9 cellular contexts compared by ENCODE assay signal in the genomic region with DNA sequence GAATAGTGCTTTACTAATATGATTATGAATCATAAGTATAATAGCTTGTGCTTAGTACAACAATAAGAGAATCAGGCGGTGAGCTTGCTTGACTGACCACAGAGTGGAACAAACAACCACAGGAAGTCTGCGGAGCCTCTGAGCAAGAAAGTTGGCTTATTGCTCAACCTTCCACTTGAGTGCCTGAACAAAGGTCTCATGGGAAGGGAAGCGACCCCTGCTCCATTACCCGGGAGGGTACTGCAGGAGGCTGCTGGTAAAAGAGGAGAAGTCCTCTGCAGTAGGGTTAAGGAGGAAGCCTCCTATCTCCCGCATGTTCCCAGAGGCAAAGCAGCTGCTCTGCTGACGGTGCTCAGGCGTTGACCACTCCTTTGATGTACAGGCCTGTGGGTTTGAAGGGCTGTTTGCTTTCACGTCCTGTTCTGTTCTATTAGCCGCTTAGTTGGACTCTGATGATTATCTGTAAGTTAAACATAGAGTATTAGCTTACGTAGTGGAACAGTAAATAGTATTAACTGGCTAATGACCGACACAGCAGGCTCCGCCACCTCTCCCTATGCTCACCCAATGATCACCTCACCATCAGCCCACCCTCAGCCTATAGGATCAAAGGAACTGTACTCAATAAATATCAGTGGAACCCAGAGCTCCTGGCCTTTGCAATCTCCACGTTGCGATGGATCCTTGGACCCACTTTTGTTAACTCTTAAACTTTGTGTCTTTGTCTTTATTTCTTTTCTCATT. TPM values are rescaled to one million over a fixed set of nuclear protein-coding genes. Genes with fewer than 3 reads are reported as not detected.
A peak's percentile ranks its signal among the peaks of the same experiment; 100 is the strongest.
DNase-seq lines count a peak whose midpoint lies in the region.
"Had no signal": no experiment of that assay in that cellular context is flagged by ENCODE, and none has a peak within 500 bp of the region (broad histone marks: within the 10 kb centered on the region; RNA-seq: fewer than 3 reads in every experiment).

No MANE protein-coding gene starts in this region.

- H3K27ac ChIP-seq in cingulate gyrus (ENCODE audit: low read depth, low read length): peak overlapping the region; percentile 22

- peak; percentile 27 for DNase-seq in stimulated activated CD4-positive, alpha-beta T cell treated with anti-CD3 and anti-CD28 coated beads, Interleukin-1b, Interleukin-23, amount 100 ng/mL, for 48 hours
- DNase-seq in stimulated activated CD4-positive, alpha-beta T cell treated with anti-CD3 and anti-CD28 coated beads, Interleukin-2, amount 100 ng/mL, for 48 hours: no peak
- DNase-seq in NCI-H82 treated with DMSO at 0.1 percent for 48 hours (lab: John Stamatoyannopoulos, UW; ENCODE audit: unreplicated experiment): peak; percentile 94
- DNase-seq in mesenteric fat pad (ENCODE audit: low spot score): peak; percentile 71
- no peak for DNase-seq in activated gamma-delta T cell treated with Interleukin-2 at 50 U/mL for 16 hours
- DNase-seq in NCI-H69 (lab: John Stamatoyannopoulos, UW): no peak
- no peak for DNase-seq in activated CD8-positive, alpha-beta memory T cell treated with anti-CD3 and anti-CD28 coated beads, Interleukin-2, amount 50 U/mL, for 4 hours
- DNase-seq: activated T-cell treated with anti-CD3 and anti-CD28 coated beads, Interleukin-2, amount 50 U/mL, for 4 hours had no signal

RNA-seq across cellular contexts. Expression of a gene that starts 17.5 kb away (rescaled TPM):
- total RNA-seq in mesenteric fat pad: 2.9 TPM

RNA-seq across cellular contexts. Expression of a gene that starts 31.1 kb away (rescaled TPM):
- total RNA-seq in mesenteric fat pad: not detected

RNA-seq across cellular contexts. Expression of a gene that starts 54.0 kb away (rescaled TPM):
- not detected for total RNA-seq in mesenteric fat pad

Comparison
In these comparisons a context has a peak if more than half of its experiments do, and no peak if none do; other contexts are left out.
1. DNase-seq: peak in stimulated activated CD4-positive, alpha-beta T cell treated with anti-CD3 and anti-CD28 coated beads, Interleukin-1b, Interleukin-23, amount 100 ng/mL, for 48 hours (single experiment), NCI-H82 treated with DMSO at 0.1 percent for 48 hours (single experiment) and mesenteric fat pad (single experiment); none in stimulated activated CD4-positive, alpha-beta T cell treated with anti-CD3 and anti-CD28 coated beads, Interleukin-2, amount 100 ng/mL, for 48 hours (0 of 2), activated gamma-delta T cell treated with Interleukin-2 at 50 U/mL for 16 hours (single experiment), NCI-H69 (single experiment) and activated CD8-positive, alpha-beta memory T cell treated with anti-CD3 and anti-CD28 coated beads, Interleukin-2, amount 50 U/mL, for 4 hours (single experiment).